ENCODE assay signal across 8 cellular contexts in genomic region chr1:156490401-156491032, GRCh38. TPM values are rescaled to one million over a fixed set of nuclear protein-coding genes. Genes with fewer than 3 reads are reported as not detected.
DNase-seq lines count a peak whose midpoint lies in the region; ATAC-seq lines count a peak whose summit lies in the region.

No MANE protein-coding gene starts in this region.

- ATAC-seq in HG03025 (IDR thresholded peaks at IDR 0.05; ENCODE audit: low FRiP score, unreplicated experiment) (no peak), GM21515 (IDR thresholded peaks at IDR 0.05; ENCODE audit: unreplicated experiment) (no peak)

- H3K27ac ChIP-seq in caudate nucleus (ENCODE audit: low read depth, low read length), result peak overlapping the region; percentile 60
- H3K27ac ChIP-seq in mucosa of rectum (ENCODE audit: low read depth in 2 of 2, low read length in 2 of 2), result peak overlapping the region; percentile 34 to 81

- DNase-seq in AG08396 (ENCODE audit: low spot score) (peak; percentile 63), caudate nucleus (lab: John Stamatoyannopoulos, UW) (peak in 5 of 61 donors; percentile 22 to 45 (median 42)), NCI-H2107 treated with DMSO at 0.1 percent for 48 hours (lab: John Stamatoyannopoulos, UW; ENCODE audit: unreplicated experiment) (no peak), NCI-H1930 (lab: John Stamatoyannopoulos, UW) (no peak)

- H3K4me3 Mint-ChIP-seq in IgD-negative memory B cell, result peak overlapping the region; percentile 41 to 97 (median 84)

- H3K4me1 ChIP-seq in mucosa of rectum (ENCODE audit: control insufficient read depth in 2 of 2, insufficient read depth in 2 of 2, low read length in 2 of 2), result peaks cover 70 to 73% of the 10 kb centered on the region in 2 donors

- no peaks in the 10 kb centered on the region for H3K9me3 Mint-ChIP-seq in IgD-negative memory B cell

- peaks cover 1% of the 10 kb centered on the region for H3K36me3 Mint-ChIP-seq in IgD-negative memory B cell

- H3K27me3 Mint-ChIP-seq in IgD-negative memory B cell, result no peaks in the 10 kb centered on the region

- H3K4me1 Mint-ChIP-seq in IgD-negative memory B cell, result peaks cover 66 to 83% (median 76%) of the 10 kb centered on the region in 3 donors

- no peaks in the 10 kb centered on the region for H3K27me3 ChIP-seq in mucosa of rectum (ENCODE audit: control insufficient read depth in 2 of 2, insufficient read depth in 2 of 2, low read length in 2 of 2)

- H3K9me3 ChIP-seq in mucosa of rectum (ENCODE audit: control insufficient read depth in 2 of 2, low read length in 2 of 2), result no peaks in the 10 kb centered on the region

- peak overlapping the region; percentile 95 to 98 (median 97) for H3K27ac Mint-ChIP-seq in IgD-negative memory B cell

- peaks cover 9 to 31% of the 10 kb centered on the region in 2 donors for H3K36me3 ChIP-seq in mucosa of rectum (ENCODE audit: control insufficient read depth in 2 of 2, insufficient read depth in 2 of 2, low read length in 2 of 2)

- peak overlapping the region in 1 of 2 donors; percentile 11 for H3K9ac ChIP-seq in mucosa of rectum (ENCODE audit: low read depth in 1 of 2, low read length in 2 of 2)

- peak overlapping the region; percentile 14 to 32 for H3K4me3 ChIP-seq in mucosa of rectum (ENCODE audit: low read length in 2 of 2)

RNA-seq across cellular contexts. Expression of gene MEF2D, which starts 10.1 kb away (rescaled TPM):
- 16.2 TPM for polyA plus RNA-seq in IgD-negative memory B cell
